ENCODE assay signal across 9 cellular contexts in genomic region chr15:92624401-92624991, GRCh38. TPM values are rescaled to one million over a fixed set of nuclear protein-coding genes. Genes with fewer than 3 reads are reported as not detected.
DNase-seq lines count a peak whose midpoint lies in the region; ATAC-seq lines count a peak whose summit lies in the region.
"Had no signal": no experiment of that assay in that cellular context is flagged by ENCODE, and none has a peak within 500 bp of the region (broad histone marks: within the 10 kb centered on the region; RNA-seq: fewer than 3 reads in every experiment).

No MANE protein-coding gene starts in this region.

- ATAC-seq in T-helper 17 cell, result no peak
- ATAC-seq in left cardiac atrium, result peak; percentile 71 to 81
- ATAC-seq in sciatic nerve, result peak; percentile 90
- no peak for ATAC-seq in HG02623 (IDR thresholded peaks at IDR 0.05; ENCODE audit: unreplicated experiment)
- no peak for ATAC-seq in HG03354 (IDR thresholded peaks at IDR 0.05; ENCODE audit: poor library complexity, severe bottlenecking, unreplicated experiment)
- ATAC-seq in GM21390 (IDR thresholded peaks at IDR 0.05; ENCODE audit: unreplicated experiment), result no peak
- ATAC-seq in GM19328 (IDR thresholded peaks at IDR 0.05; ENCODE audit: unreplicated experiment), result no peak

- H3K4me1 Mint-ChIP-seq in T-helper 17 cell, result peaks cover 6% of the 10 kb centered on the region

- no peak overlapping the region for H3K4me3 Mint-ChIP-seq in T-helper 17 cell

- H3K27ac Mint-ChIP-seq in T-helper 17 cell, result peak overlapping the region; percentile 70

- H3K36me3 Mint-ChIP-seq in T-helper 17 cell (ENCODE audit: low read depth), result no peaks in the 10 kb centered on the region

- DNase-seq in GM03348 (ENCODE audit: low spot score), result peak; percentile 25
- no peak for DNase-seq in T-helper 17 cell
- peak; percentile 59 for DNase-seq in left cardiac atrium
- peak; percentile 60 for DNase-seq in sciatic nerve (ENCODE audit: low spot score)
- DNase-seq: activated CD4-positive, CD25-positive, alpha-beta regulatory T cell had no signal

- no peaks in the 10 kb centered on the region for H3K9me3 ChIP-seq in T-helper 17 cell (ENCODE audit: control insufficient read depth, low read length, poor library complexity, severe bottlenecking)

- peaks cover 11% of the 10 kb centered on the region for H3K27me3 Mint-ChIP-seq in T-helper 17 cell

- intact Hi-C loops in left cardiac atrium (cut with DNase I), result no loop called here
- intact Hi-C loops in sciatic nerve (cut with DNase I), result no loop called here

RNA-seq across cellular contexts. Expression of gene FAM174B, which starts 31.1 kb away (rescaled TPM):
- 1 to 10 TPM; 3.5 to 4.3 TPM for total RNA-seq in T-helper 17 cell
- 10 to 100 TPM in 1 of 2 donors, 1 to 10 TPM in 1; 9.9 to 15.6 TPM for total RNA-seq in left cardiac atrium
- 17.5 TPM for total RNA-seq in sciatic nerve

Comparison
In these comparisons a context has a peak if more than half of its experiments do, and no peak if none do; other contexts are left out.
1. DNase-seq: peak in GM03348 (single experiment), left cardiac atrium (single experiment) and sciatic nerve (single experiment); none in T-helper 17 cell (0 of 3).
2. ATAC-seq: peak in left cardiac atrium (2 of 2) and sciatic nerve (single experiment); none in T-helper 17 cell (single experiment), HG02623 (single experiment), HG03354 (single experiment), GM21390 (single experiment) and GM19328 (single experiment).